Comparison of ENCODE assay signal across 1 cellular context in the genomic region with DNA sequence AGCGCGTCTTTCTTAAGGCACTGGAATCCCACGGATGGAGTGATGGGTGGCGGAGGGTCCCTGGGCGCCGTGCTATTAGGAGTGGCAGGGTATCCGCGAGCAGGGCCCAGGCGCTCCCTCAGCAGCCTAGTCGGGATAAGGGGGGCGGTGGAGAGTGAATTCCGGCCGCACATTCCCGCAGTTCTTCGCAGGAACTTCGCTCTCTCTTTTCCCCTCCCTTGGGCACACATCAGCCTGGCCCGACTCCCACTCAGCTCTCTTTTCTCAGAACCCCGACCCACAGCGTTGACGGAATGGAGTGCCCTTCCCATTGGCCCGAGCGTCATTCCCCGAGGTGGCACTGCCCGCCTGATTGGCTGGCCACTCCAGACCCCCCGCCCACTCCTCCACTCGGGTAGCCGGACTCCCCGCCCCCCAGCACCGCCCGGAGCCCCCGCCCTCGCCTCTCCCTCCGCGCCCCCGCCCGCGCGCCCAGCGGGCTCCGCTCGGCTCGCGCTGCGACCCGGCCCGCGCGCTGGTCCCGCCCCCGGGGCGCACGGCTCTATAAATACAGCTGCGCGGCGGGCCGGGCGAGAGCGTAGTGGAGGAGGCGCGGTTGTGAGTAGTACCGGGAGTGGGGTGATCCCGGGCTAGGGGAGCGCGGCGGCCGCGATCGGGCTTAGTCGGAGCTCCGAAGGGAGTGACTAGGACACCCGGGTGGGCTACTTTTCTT.
TF ChIP-seq lines count a peak whose summit lies in the region.

A gene with protein sequence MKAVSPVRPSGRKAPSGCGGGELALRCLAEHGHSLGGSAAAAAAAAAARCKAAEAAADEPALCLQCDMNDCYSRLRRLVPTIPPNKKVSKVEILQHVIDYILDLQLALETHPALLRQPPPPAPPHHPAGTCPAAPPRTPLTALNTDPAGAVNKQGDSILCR (plus strand): TSS at position 572 of the 712 bp plus-strand sequence. CDS start 385 bp downstream, outside the sequence.

TF ChIP-seq in SK-N-SH treated with all-trans-retinoic acid at 6 μM for 48 hours, 23 proteins besides CTCF, POLR2A, EP300 and RAD21 (continued from another document):
- TF ChIP-seq PPARA (CRISPR knock-in tag; IDR thresholded peaks at IDR 0.05; ENCODE audit: borderline replicate concordance): no peak
- TF ChIP-seq ZNF8 (CRISPR knock-in tag; IDR thresholded peaks at IDR 0.05): no peak
- TF ChIP-seq TOX (CRISPR knock-in tag; IDR thresholded peaks at IDR 0.05; ENCODE audit: borderline replicate concordance): no peak
- no peak for TF ChIP-seq GLIS3 (CRISPR knock-in tag; IDR thresholded peaks at IDR 0.05)
- TF ChIP-seq, protein P1, sequence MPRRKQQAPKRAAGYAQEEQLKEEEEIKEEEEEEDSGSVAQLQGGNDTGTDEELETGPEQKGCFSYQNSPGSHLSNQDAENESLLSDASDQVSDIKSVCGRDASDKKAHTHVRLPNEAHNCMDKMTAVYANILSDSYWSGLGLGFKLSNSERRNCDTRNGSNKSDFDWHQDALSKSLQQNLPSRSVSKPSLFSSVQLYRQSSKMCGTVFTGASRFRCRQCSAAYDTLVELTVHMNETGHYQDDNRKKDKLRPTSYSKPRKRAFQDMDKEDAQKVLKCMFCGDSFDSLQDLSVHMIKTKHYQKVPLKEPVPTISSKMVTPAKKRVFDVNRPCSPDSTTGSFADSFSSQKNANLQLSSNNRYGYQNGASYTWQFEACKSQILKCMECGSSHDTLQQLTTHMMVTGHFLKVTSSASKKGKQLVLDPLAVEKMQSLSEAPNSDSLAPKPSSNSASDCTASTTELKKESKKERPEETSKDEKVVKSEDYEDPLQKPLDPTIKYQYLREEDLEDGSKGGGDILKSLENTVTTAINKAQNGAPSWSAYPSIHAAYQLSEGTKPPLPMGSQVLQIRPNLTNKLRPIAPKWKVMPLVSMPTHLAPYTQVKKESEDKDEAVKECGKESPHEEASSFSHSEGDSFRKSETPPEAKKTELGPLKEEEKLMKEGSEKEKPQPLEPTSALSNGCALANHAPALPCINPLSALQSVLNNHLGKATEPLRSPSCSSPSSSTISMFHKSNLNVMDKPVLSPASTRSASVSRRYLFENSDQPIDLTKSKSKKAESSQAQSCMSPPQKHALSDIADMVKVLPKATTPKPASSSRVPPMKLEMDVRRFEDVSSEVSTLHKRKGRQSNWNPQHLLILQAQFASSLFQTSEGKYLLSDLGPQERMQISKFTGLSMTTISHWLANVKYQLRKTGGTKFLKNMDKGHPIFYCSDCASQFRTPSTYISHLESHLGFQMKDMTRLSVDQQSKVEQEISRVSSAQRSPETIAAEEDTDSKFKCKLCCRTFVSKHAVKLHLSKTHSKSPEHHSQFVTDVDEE (CRISPR knock-in tag; IDR thresholded peaks at IDR 0.05): no peak
- no peak for TF ChIP-seq SNAI2 (CRISPR knock-in tag; IDR thresholded peaks at IDR 0.05)
- no peak for TF ChIP-seq ESRRG (CRISPR knock-in tag; IDR thresholded peaks at IDR 0.05)
- TF ChIP-seq ARNTL (CRISPR knock-in tag; IDR thresholded peaks at IDR 0.05; ENCODE audit: borderline replicate concordance, low read depth): no peak
- no peak for TF ChIP-seq ISL1 (CRISPR knock-in tag; IDR thresholded peaks at IDR 0.05)
